Comparison of ENCODE assay signal across 7 cellular contexts in genomic region chr20:9711872-9712271, GRCh38.
"Had no signal": no experiment of that assay in that cellular context is flagged by ENCODE, and none has a peak within 500 bp of the region (broad histone marks: within the 10 kb centered on the region; RNA-seq: fewer than 3 reads in every experiment).

No MANE protein-coding gene starts in this region.

- H3K4me3 ChIP-seq: K562 had no signal

- FAIRE-seq: HTR-8/SVneo, K562 had no signal

- H3K4me2 ChIP-seq: KMS-11 had no signal

- DNase-seq: IMR-90, KBM-7, KG1 had no signal

- H3K27ac ChIP-seq: HL-60, KMS-11 had no signal

- ATAC-seq: K562 had no signal

- H3K9ac ChIP-seq: KMS-11 had no signal
